8 cellular contexts compared by ENCODE assay signal in the genomic region with DNA sequence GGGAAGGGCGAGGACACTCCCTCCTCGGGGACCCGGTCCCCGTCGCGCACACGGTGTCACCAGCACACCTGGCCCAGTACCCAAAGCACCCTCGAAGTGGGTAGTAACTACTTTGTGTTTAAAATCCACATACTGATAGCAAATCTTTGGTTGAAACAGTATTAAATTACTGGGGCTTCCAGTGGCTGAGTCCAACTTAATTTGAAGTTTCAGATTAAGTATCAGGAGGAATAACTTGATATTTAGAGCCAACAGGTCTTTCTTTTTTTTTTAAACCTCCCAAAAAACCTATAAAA. TPM values are rescaled to one million over a fixed set of nuclear protein-coding genes. Genes with fewer than 3 reads are reported as not detected.
A peak's percentile ranks its signal among the peaks of the same experiment; 100 is the strongest.
DNase-seq lines count a peak whose midpoint lies in the region; ATAC-seq and TF ChIP-seq lines count a peak whose summit lies in the region.

No MANE protein-coding gene starts in this region.

- peak overlapping the region; percentile 75 for H3K4me3 Mint-ChIP-seq in activated T-helper 1 cell treated with anti-CD3 and anti-CD28 coated beads, Interleukin-12 subunit alpha, Interleukin-12 subunit beta, Interleukin-2, Interleukin-4 antibody, amounts not matched to agents 30 ng/mL and 10 ng/mL and 1 ng/mL, durations not matched to agents 14 hours and 24 hours and 36 hours

- H3K27ac ChIP-seq in thymus (ENCODE audit: low read depth), result peak overlapping the region; percentile 100

- peaks cover 33% of the 10 kb centered on the region for H3K4me1 Mint-ChIP-seq in activated T-helper 1 cell treated with anti-CD3 and anti-CD28 coated beads, Interleukin-12 subunit alpha, Interleukin-12 subunit beta, Interleukin-2, Interleukin-4 antibody, amounts not matched to agents 30 ng/mL and 10 ng/mL and 1 ng/mL, durations not matched to agents 14 hours and 24 hours and 36 hours (ENCODE audit: low read depth)

- CTCF ChIA-PET in BJ (lab: Yijun Ruan, JAX), result no interaction called here

- no peaks in the 10 kb centered on the region for H3K27me3 Mint-ChIP-seq in activated T-helper 1 cell treated with anti-CD3 and anti-CD28 coated beads, Interleukin-12 subunit alpha, Interleukin-12 subunit beta, Interleukin-2, Interleukin-4 antibody, amounts not matched to agents 30 ng/mL and 10 ng/mL and 1 ng/mL, durations not matched to agents 14 hours and 24 hours and 36 hours (ENCODE audit: insufficient read depth)

- H3K9me3 ChIP-seq in thymus (ENCODE audit: control insufficient read depth), result no peaks in the 10 kb centered on the region

- H3K27ac Mint-ChIP-seq in activated T-helper 1 cell treated with anti-CD3 and anti-CD28 coated beads, Interleukin-12 subunit alpha, Interleukin-12 subunit beta, Interleukin-2, Interleukin-4 antibody, amounts not matched to agents 30 ng/mL and 10 ng/mL and 1 ng/mL, durations not matched to agents 14 hours and 24 hours and 36 hours, result no peak overlapping the region

- POLR2A ChIA-PET in BJ (lab: Charles Lee), result no interaction called here

- H3K4me1 ChIP-seq in thymus (ENCODE audit: control insufficient read depth, insufficient read depth, low read length), result peaks cover 2% of the 10 kb centered on the region

- H3K27me3 ChIP-seq in BJ (ENCODE audit: control insufficient read depth, insufficient read depth, low read length), result no peaks in the 10 kb centered on the region
- H3K27me3 ChIP-seq in kidney epithelial cell (ENCODE audit: control insufficient read depth, insufficient read depth, low read length), result no peaks in the 10 kb centered on the region
- no peaks in the 10 kb centered on the region for H3K27me3 ChIP-seq in thymus (ENCODE audit: control insufficient read depth, insufficient read depth)

- peaks cover 8% of the 10 kb centered on the region for H3K36me3 Mint-ChIP-seq in activated T-helper 1 cell treated with anti-CD3 and anti-CD28 coated beads, Interleukin-12 subunit alpha, Interleukin-12 subunit beta, Interleukin-2, Interleukin-4 antibody, amounts not matched to agents 30 ng/mL and 10 ng/mL and 1 ng/mL, durations not matched to agents 14 hours and 24 hours and 36 hours (ENCODE audit: low read depth)

- no peaks in the 10 kb centered on the region for H3K9me3 Mint-ChIP-seq in activated T-helper 1 cell treated with anti-CD3 and anti-CD28 coated beads, Interleukin-12 subunit alpha, Interleukin-12 subunit beta, Interleukin-2, Interleukin-4 antibody, amounts not matched to agents 30 ng/mL and 10 ng/mL and 1 ng/mL, durations not matched to agents 14 hours and 24 hours and 36 hours

- TF ChIP-seq CTCF in BJ (IDR thresholded peaks at IDR 0.05; ENCODE audit: insufficient read depth, low read depth, low read length) (no peak), kidney epithelial cell (IDR thresholded peaks at IDR 0.05; ENCODE audit: insufficient read depth, low read length, poor library complexity, severe bottlenecking) (no peak)

- H3K4me3 ChIP-seq in BJ (ENCODE audit: low read depth, low read length), result peak overlapping the region; percentile 78
- H3K4me3 ChIP-seq in kidney epithelial cell (ENCODE audit: low read depth, low read length), result peak overlapping the region; percentile 62
- peak overlapping the region; percentile 68 for H3K4me3 ChIP-seq in thymus (ENCODE audit: low read length)

- DNase-seq in BJ (ENCODE audit: low read depth), result no peak
- no peak for DNase-seq in activated T-helper 1 cell treated with anti-CD3 and anti-CD28 coated beads, Interleukin-12 subunit alpha, Interleukin-12 subunit beta, Interleukin-2, Interleukin-4 antibody, amounts not matched to agents 30 ng/mL and 10 ng/mL and 1 ng/mL, durations not matched to agents 14 hours and 24 hours and 36 hours (ENCODE audit: low spot score)
- no peak for DNase-seq in kidney epithelial cell (ENCODE audit: low read depth)
- no peak for DNase-seq in NCI-H510A (lab: John Stamatoyannopoulos, UW)

- no peaks in the 10 kb centered on the region for H3K36me3 ChIP-seq in BJ (ENCODE audit: control insufficient read depth, insufficient read depth, low read length)
- no peaks in the 10 kb centered on the region for H3K36me3 ChIP-seq in kidney epithelial cell (ENCODE audit: control insufficient read depth, insufficient read depth, low read length)
- peaks cover 6% of the 10 kb centered on the region for H3K36me3 ChIP-seq in thymus (ENCODE audit: control insufficient read depth, insufficient read depth)

- intact Hi-C loops in activated T-helper 1 cell treated with anti-CD3 and anti-CD28 coated beads, Interleukin-12 subunit alpha, Interleukin-12 subunit beta, Interleukin-2, Interleukin-4 antibody, amounts not matched to agents 30 ng/mL and 10 ng/mL and 1 ng/mL, durations not matched to agents 14 hours and 24 hours and 36 hours (cut with micrococcal nuclease), result loop anchor here (1.0 to 10.0 kb wide), 8 partner anchors 130 to 1320 kb away; partner anchors contain the start of genes DHFR, MSH3 and RPS23

- ATAC-seq in HG02588 (IDR thresholded peaks at IDR 0.05; ENCODE audit: unreplicated experiment) (peak; percentile 39), HG03521 (IDR thresholded peaks at IDR 0.05; ENCODE audit: unreplicated experiment) (no peak), HG02610 (IDR thresholded peaks at IDR 0.05; ENCODE audit: unreplicated experiment) (no peak)

- WGBS in thymus, result under 1% methylated on average over 8 of the region's 8 CpGs

RNA-seq across cellular contexts. Expression of gene ATG10, which starts 0.6 kb away (rescaled TPM):
- polyA plus RNA-seq in BJ (2011; rRNA removed) (1.7 and 2.8 TPM in 2 replicates), thymus (10.4 TPM)
- polyA minus RNA-seq in BJ (2011; rRNA and poly(A)+ RNA removed), result 0.76 and 1.9 TPM in 2 replicates
- 6.1 and 7.1 TPM in 2 replicates for total RNA-seq in activated T-helper 1 cell treated with anti-CD3 and anti-CD28 coated beads, Interleukin-12 subunit alpha, Interleukin-12 subunit beta, Interleukin-2, Interleukin-4 antibody, amounts not matched to agents 30 ng/mL and 10 ng/mL and 1 ng/mL, durations not matched to agents 14 hours and 24 hours and 36 hours
- total RNA-seq in kidney epithelial cell, result 6.4 and 11.4 TPM in 2 replicates
